1 cellular context compared by ENCODE assay signal in the genomic region with DNA sequence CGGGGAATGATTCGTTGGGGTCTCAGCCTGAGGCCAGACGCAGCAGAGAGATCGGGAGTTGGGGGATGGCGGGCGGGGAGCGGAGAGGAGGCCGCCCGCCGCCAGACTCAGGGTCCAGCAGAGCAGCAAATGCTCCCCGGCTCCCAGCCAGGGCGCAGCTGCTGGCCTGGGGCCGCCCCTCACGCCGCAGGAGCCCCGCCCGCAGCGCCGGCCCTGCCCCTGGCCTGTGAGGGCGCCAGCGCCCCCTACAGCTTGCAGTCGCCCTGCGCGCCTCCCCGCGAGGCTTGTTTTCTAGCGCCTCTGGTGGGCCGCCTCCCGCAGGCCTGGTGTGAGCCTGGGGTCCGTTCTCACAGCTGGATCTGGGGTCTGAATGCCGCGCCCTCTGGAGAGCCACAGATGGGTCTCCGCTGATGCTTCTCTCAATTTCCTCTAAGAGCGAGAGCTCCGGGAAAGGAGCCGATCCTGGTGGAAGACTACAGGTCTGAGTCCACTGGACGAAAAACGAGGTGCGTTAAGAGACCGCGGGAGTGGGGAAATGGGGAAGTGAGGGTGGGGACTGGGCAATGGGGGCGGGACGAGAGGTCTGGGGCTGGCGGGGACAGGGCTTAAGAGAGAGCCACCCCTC.
TF ChIP-seq lines count a peak whose summit lies in the region.

No MANE protein-coding gene starts in this region.

TF ChIP-seq in GM12878, 131 proteins besides CTCF, POLR2A, EP300 and RAD21 (continued from another document and continues in another):
- 0 out of 2 replicates have a peak, but pooled peaks have one; percentile 48 for TF ChIP-seq HSF1 (IDR thresholded peaks at IDR 0.05; ENCODE audit: low read depth, low read length)
- TF ChIP-seq, protein P1, sequence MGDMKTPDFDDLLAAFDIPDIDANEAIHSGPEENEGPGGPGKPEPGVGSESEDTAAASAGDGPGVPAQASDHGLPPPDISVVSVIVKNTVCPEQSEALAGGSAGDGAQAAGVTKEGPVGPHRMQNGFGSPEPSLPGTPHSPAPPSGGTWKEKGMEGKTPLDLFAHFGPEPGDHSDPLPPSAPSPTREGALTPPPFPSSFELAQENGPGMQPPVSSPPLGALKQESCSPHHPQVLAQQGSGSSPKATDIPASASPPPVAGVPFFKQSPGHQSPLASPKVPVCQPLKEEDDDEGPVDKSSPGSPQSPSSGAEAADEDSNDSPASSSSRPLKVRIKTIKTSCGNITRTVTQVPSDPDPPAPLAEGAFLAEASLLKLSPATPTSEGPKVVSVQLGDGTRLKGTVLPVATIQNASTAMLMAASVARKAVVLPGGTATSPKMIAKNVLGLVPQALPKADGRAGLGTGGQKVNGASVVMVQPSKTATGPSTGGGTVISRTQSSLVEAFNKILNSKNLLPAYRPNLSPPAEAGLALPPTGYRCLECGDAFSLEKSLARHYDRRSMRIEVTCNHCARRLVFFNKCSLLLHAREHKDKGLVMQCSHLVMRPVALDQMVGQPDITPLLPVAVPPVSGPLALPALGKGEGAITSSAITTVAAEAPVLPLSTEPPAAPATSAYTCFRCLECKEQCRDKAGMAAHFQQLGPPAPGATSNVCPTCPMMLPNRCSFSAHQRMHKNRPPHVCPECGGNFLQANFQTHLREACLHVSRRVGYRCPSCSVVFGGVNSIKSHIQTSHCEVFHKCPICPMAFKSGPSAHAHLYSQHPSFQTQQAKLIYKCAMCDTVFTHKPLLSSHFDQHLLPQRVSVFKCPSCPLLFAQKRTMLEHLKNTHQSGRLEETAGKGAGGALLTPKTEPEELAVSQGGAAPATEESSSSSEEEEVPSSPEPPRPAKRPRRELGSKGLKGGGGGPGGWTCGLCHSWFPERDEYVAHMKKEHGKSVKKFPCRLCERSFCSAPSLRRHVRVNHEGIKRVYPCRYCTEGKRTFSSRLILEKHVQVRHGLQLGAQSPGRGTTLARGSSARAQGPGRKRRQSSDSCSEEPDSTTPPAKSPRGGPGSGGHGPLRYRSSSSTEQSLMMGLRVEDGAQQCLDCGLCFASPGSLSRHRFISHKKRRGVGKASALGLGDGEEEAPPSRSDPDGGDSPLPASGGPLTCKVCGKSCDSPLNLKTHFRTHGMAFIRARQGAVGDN (IDR thresholded peaks at IDR 0.05): no peak; the same call in 1 of the 2 replicates
- TF ChIP-seq TCF7 (IDR thresholded peaks at IDR 0.05; ENCODE audit: borderline replicate concordance): no peak
- TF ChIP-seq JUNB (IDR thresholded peaks at IDR 0.05): no peak
- TF ChIP-seq CREB1 (IDR thresholded peaks at IDR 0.05; ENCODE audit: low read depth): peak; percentile 55
- TF ChIP-seq, protein P2, sequence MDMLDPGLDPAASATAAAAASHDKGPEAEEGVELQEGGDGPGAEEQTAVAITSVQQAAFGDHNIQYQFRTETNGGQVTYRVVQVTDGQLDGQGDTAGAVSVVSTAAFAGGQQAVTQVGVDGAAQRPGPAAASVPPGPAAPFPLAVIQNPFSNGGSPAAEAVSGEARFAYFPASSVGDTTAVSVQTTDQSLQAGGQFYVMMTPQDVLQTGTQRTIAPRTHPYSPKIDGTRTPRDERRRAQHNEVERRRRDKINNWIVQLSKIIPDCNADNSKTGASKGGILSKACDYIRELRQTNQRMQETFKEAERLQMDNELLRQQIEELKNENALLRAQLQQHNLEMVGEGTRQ (IDR thresholded peaks at IDR 0.05; ENCODE audit: borderline replicate concordance, low read depth, low read length): no peak
- no peak for TF ChIP-seq ESRRA (IDR thresholded peaks at IDR 0.05; ENCODE audit: low read length)
- TF ChIP-seq ZNF384 (IDR thresholded peaks at IDR 0.05; ENCODE audit: borderline replicate concordance, low read depth, low read length): no peak
- peak; percentile 87 for TF ChIP-seq PML (IDR thresholded peaks at IDR 0.05; ENCODE audit: low read length)
- TF ChIP-seq NR2C2 (IDR thresholded peaks at IDR 0.05; ENCODE audit: borderline replicate concordance, control insufficient read depth, insufficient read length, low read depth): no peak
- peak; percentile 40; the same call in 1 of the 2 replicates for TF ChIP-seq ZBED1 (IDR thresholded peaks at IDR 0.05; ENCODE audit: borderline replicate concordance)
- TF ChIP-seq, protein P3, sequence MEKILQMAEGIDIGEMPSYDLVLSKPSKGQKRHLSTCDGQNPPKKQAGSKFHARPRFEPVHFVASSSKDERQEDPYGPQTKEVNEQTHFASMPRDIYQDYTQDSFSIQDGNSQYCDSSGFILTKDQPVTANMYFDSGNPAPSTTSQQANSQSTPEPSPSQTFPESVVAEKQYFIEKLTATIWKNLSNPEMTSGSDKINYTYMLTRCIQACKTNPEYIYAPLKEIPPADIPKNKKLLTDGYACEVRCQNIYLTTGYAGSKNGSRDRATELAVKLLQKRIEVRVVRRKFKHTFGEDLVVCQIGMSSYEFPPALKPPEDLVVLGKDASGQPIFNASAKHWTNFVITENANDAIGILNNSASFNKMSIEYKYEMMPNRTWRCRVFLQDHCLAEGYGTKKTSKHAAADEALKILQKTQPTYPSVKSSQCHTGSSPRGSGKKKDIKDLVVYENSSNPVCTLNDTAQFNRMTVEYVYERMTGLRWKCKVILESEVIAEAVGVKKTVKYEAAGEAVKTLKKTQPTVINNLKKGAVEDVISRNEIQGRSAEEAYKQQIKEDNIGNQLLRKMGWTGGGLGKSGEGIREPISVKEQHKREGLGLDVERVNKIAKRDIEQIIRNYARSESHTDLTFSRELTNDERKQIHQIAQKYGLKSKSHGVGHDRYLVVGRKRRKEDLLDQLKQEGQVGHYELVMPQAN (conservative IDR thresholded peaks at IDR 0.05): peak; percentile 81
- TF ChIP-seq IKZF1 (conservative IDR thresholded peaks at IDR 0.05): peak; percentile 74
- TF ChIP-seq PKNOX1 (IDR thresholded peaks at IDR 0.05): no peak
- no peak for TF ChIP-seq SIX5 (IDR thresholded peaks at IDR 0.05; ENCODE audit: low read depth, low read length, severe bottlenecking)
- TF ChIP-seq GATAD2B (conservative IDR thresholded peaks at IDR 0.05; ENCODE audit: low read depth): peak; percentile 94
- TF ChIP-seq STAT3 (IDR thresholded peaks at IDR 0.05; ENCODE audit: low read depth, low read length): no peak
- TF ChIP-seq TARDBP (IDR thresholded peaks at IDR 0.05; ENCODE audit: borderline replicate concordance): peak; percentile 34; the same call in 1 of the 2 replicates
- TF ChIP-seq E2F4 (IDR thresholded peaks at IDR 0.05; ENCODE audit: low read depth, low read length): peak; percentile 7; the same call in 1 of the 2 replicates
- TF ChIP-seq RELA (IDR thresholded peaks at IDR 0.05; ENCODE audit: borderline replicate concordance, partially characterized antibody): peak; percentile 60
- TF ChIP-seq BHLHE40 (IDR thresholded peaks at IDR 0.05; ENCODE audit: borderline replicate concordance in 1 of 2, low read depth in 2 of 2, low read length in 1 of 2): peak; percentile 37 to 77; a peak in 3 of 4 replicates
- TF ChIP-seq BCL11A (IDR thresholded peaks at IDR 0.05; ENCODE audit: low read depth, low read length): 0 out of 2 replicates have a peak, but pooled peaks have one; percentile 15
- TF ChIP-seq IKZF2 (IDR thresholded peaks at IDR 0.05): peak; percentile 75 to 82
- TF ChIP-seq SP1 (IDR thresholded peaks at IDR 0.05; ENCODE audit: low read depth, low read length): peak; percentile 68
- peak; percentile 90 for TF ChIP-seq SPI1 (IDR thresholded peaks at IDR 0.05; ENCODE audit: borderline replicate concordance, insufficient read depth, low read depth, low read length)
- 0 out of 2 replicates have a peak, but pooled peaks have one; percentile 39 for TF ChIP-seq ZNF217 (IDR thresholded peaks at IDR 0.05)
- peak; percentile 88 for TF ChIP-seq STAT1 (conservative IDR thresholded peaks at IDR 0.05)
- TF ChIP-seq, protein P4, sequence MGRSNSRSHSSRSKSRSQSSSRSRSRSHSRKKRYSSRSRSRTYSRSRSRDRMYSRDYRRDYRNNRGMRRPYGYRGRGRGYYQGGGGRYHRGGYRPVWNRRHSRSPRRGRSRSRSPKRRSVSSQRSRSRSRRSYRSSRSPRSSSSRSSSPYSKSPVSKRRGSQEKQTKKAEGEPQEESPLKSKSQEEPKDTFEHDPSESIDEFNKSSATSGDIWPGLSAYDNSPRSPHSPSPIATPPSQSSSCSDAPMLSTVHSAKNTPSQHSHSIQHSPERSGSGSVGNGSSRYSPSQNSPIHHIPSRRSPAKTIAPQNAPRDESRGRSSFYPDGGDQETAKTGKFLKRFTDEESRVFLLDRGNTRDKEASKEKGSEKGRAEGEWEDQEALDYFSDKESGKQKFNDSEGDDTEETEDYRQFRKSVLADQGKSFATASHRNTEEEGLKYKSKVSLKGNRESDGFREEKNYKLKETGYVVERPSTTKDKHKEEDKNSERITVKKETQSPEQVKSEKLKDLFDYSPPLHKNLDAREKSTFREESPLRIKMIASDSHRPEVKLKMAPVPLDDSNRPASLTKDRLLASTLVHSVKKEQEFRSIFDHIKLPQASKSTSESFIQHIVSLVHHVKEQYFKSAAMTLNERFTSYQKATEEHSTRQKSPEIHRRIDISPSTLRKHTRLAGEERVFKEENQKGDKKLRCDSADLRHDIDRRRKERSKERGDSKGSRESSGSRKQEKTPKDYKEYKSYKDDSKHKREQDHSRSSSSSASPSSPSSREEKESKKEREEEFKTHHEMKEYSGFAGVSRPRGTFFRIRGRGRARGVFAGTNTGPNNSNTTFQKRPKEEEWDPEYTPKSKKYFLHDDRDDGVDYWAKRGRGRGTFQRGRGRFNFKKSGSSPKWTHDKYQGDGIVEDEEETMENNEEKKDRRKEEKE (IDR thresholded peaks at IDR 0.05): no peak
- no peak for TF ChIP-seq PRDM15 (CRISPR knock-in tag; IDR thresholded peaks at IDR 0.05)
- TF ChIP-seq MYB (IDR thresholded peaks at IDR 0.05; ENCODE audit: borderline replicate concordance, low read depth, low read length): no peak
- 0 out of 2 replicates have a peak, but pooled peaks have one; percentile 43 for TF ChIP-seq TBL1XR1 (IDR thresholded peaks at IDR 0.05; ENCODE audit: low read depth, low read length)
- TF ChIP-seq NR2C1 (IDR thresholded peaks at IDR 0.05): no peak
- no peak for TF ChIP-seq ATF2 (IDR thresholded peaks at IDR 0.05; ENCODE audit: low read length)
